22 cellular contexts compared by ENCODE assay signal in genomic region chr3:123169930-123170329, GRCh38.
"Had no signal": no experiment of that assay in that cellular context is flagged by ENCODE, and none has a peak within 500 bp of the region (broad histone marks: within the 10 kb centered on the region; RNA-seq: fewer than 3 reads in every experiment).

No MANE protein-coding gene starts in this region.

- ATAC-seq: gastroesophageal sphincter; heart right ventricle; left ventricle myocardium superior; mucosa of descending colon; naive thymus-derived CD4-positive, alpha-beta T cell had no signal

- H3K4me3 Mint-ChIP-seq: activated CD4-positive, alpha-beta T cell treated with anti-CD3 and anti-CD28 coated beads, Interleukin-2, amount 10 ng/mL, durations not matched to agents 24 days and 14 days; activated naive CD4-positive, alpha-beta T cell treated with anti-CD3 and anti-CD28 coated beads, Interleukin-2, amount 50 U/mL, for 24 hours; immature natural killer cell; naive thymus-derived CD4-positive, alpha-beta T cell; stimulated activated memory B cell treated with anti-CD40 and anti-IgM and Interleukin-4, amounts not matched to agents 10 μg/mL and 1 μg/mL and 100 μg/mL, for 72 hours; T-helper 2 cell treated with Interferon-gamma antibody and Interleukin-4, amounts not matched to agents 5 μg/mL and 100 μg/mL, for 36 hours had no signal

- H3K36me3 ChIP-seq: ovary had no signal

- H3K27ac ChIP-seq: ascending aorta, heart right ventricle, ovary, thyroid gland had no signal

- H3K36me3 Mint-ChIP-seq: immature natural killer cell had no signal

- H3K4me1 ChIP-seq: ascending aorta, heart right ventricle, thyroid gland had no signal

- H3K9me3 Mint-ChIP-seq: immature natural killer cell had no signal

- H3K4me3 ChIP-seq: ascending aorta, gastroesophageal sphincter, heart right ventricle, mucosa of descending colon, ovary, right lobe of liver, smooth muscle cell, thyroid gland had no signal

- H3K27me3 Mint-ChIP-seq: activated CD4-positive, alpha-beta T cell treated with anti-CD3 and anti-CD28 coated beads, Interleukin-2, amount 10 ng/mL, durations not matched to agents 24 days and 14 days; activated naive CD4-positive, alpha-beta T cell treated with anti-CD3 and anti-CD28 coated beads, Interleukin-2, amount 50 U/mL, for 24 hours; naive thymus-derived CD4-positive, alpha-beta T cell; stimulated activated memory B cell treated with anti-CD40 and anti-IgM and Interleukin-4, amounts not matched to agents 10 μg/mL and 1 μg/mL and 100 μg/mL, for 72 hours had no signal

- DNase-seq: activated CD4-positive, alpha-beta T cell treated with anti-CD3 and anti-CD28 coated beads, Interleukin-2, amount 10 ng/mL, durations not matched to agents 24 days and 14 days; activated CD4-positive, CD25-positive, alpha-beta regulatory T cell; activated CD8-positive, alpha-beta memory T cell treated with anti-CD3 and anti-CD28 coated beads, Interleukin-2, amount 50 U/mL, for 4 hours; activated effector memory CD4-positive, alpha-beta T cell treated with anti-CD3 and anti-CD28 coated beads, Interleukin-2, amount 50 U/mL, for 16 hours; activated T-cell treated with anti-CD3 and anti-CD28 coated beads, Interleukin-2, amount 50 U/mL, for 48 hours; cerebellar nuclear complex; cortex of kidney; heart right ventricle; immature natural killer cell; left ventricle myocardium superior; mucosa of descending colon; naive thymus-derived CD4-positive, alpha-beta T cell; ovary; right lobe of liver; stimulated activated CD4-positive, alpha-beta T cell treated with anti-CD3 and anti-CD28 coated beads, Interleukin-4, amount 100 ng/mL, for 4 hours; thyroid gland had no signal

- H3K4me1 Mint-ChIP-seq: activated CD4-positive, alpha-beta T cell treated with anti-CD3 and anti-CD28 coated beads, Interleukin-2, amount 10 ng/mL, durations not matched to agents 24 days and 14 days; activated naive CD4-positive, alpha-beta T cell treated with anti-CD3 and anti-CD28 coated beads, Interleukin-2, amount 50 U/mL, for 24 hours; immature natural killer cell; stimulated activated memory B cell treated with anti-CD40 and anti-IgM and Interleukin-4, amounts not matched to agents 10 μg/mL and 1 μg/mL and 100 μg/mL, for 72 hours had no signal

- H3K27me3 ChIP-seq: ascending aorta, gastroesophageal sphincter, heart right ventricle, ovary, right lobe of liver, thyroid gland had no signal

- H3K4me2 ChIP-seq: smooth muscle cell had no signal

- H3K9me3 ChIP-seq: ascending aorta, gastroesophageal sphincter, mucosa of descending colon, ovary, right lobe of liver, thyroid gland had no signal

- H3K27ac Mint-ChIP-seq: activated CD4-positive, alpha-beta T cell treated with anti-CD3 and anti-CD28 coated beads, Interleukin-2, amount 10 ng/mL, durations not matched to agents 24 days and 14 days; activated naive CD4-positive, alpha-beta T cell treated with anti-CD3 and anti-CD28 coated beads, Interleukin-2, amount 50 U/mL, for 24 hours; immature natural killer cell; naive thymus-derived CD4-positive, alpha-beta T cell; stimulated activated memory B cell treated with anti-CD40 and anti-IgM and Interleukin-4, amounts not matched to agents 10 μg/mL and 1 μg/mL and 100 μg/mL, for 72 hours; T-helper 2 cell treated with Interferon-gamma antibody and Interleukin-4, amounts not matched to agents 5 μg/mL and 100 μg/mL, for 36 hours had no signal
